10 cellular contexts compared by ENCODE assay signal in the genomic region with DNA sequence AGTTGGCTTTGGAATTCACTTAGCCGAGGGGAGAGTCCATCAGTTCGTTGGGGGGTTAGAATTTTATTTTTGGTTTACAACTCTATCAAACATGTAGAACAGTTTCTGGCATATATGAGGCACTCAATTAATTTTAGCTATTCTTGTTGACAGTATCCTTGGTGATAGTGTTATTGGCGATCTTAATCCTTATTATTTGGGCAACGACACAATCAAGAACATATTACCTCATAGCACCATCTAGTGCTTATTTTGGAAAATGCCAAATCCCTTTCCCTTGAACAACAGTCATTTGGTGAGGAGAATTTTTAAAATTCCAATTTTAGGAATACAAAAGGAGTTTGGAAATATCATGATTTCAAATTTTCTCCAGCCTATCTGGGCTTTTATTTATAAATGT. TPM values are rescaled to one million over a fixed set of nuclear protein-coding genes. Genes with fewer than 3 reads are reported as not detected.
DNase-seq lines count a peak whose midpoint lies in the region; ATAC-seq and TF ChIP-seq lines count a peak whose summit lies in the region.
"Had no signal": no experiment of that assay in that cellular context is flagged by ENCODE, and none has a peak within 500 bp of the region (broad histone marks: within the 10 kb centered on the region; RNA-seq: fewer than 3 reads in every experiment).

No MANE protein-coding gene starts in this region.

- no peak overlapping the region for H3K9ac ChIP-seq in MM.1S (ENCODE audit: low read length)

- H3K4me3 ChIP-seq in MM.1S (ENCODE audit: low read length) (no peak overlapping the region), dorsolateral prefrontal cortex (no peak overlapping the region)

- no peaks in the 10 kb centered on the region for H3K27me3 Mint-ChIP-seq in progenitor cell of endocrine pancreas

- no peaks in the 10 kb centered on the region for H4K20me1 ChIP-seq in MM.1S (ENCODE audit: insufficient read depth, low read length)

- no peak overlapping the region for H3K4me2 ChIP-seq in MM.1S (ENCODE audit: low read depth, low read length)

- H3K4me3 Mint-ChIP-seq in progenitor cell of endocrine pancreas (ENCODE audit: low read depth): no peak overlapping the region

- ATAC-seq in GM18909 (IDR thresholded peaks at IDR 0.05; ENCODE audit: poor library complexity, unreplicated experiment): no peak
- no peak for ATAC-seq in GM21786 (IDR thresholded peaks at IDR 0.05; ENCODE audit: unreplicated experiment)

- H3K27ac Mint-ChIP-seq in progenitor cell of endocrine pancreas: no peak overlapping the region

- H3K9me3 Mint-ChIP-seq in progenitor cell of endocrine pancreas (ENCODE audit: low read depth): peaks cover 18% of the 10 kb centered on the region

- H3K9me2 ChIP-seq in MM.1S (replicated peaks; ENCODE audit: insufficient read depth, low read length): no peaks in the 10 kb centered on the region

- peaks cover 2% of the 10 kb centered on the region for H3K4me1 Mint-ChIP-seq in progenitor cell of endocrine pancreas (ENCODE audit: low read depth)

- no peaks in the 10 kb centered on the region for H3K27me3 ChIP-seq in MM.1S (replicated peaks; ENCODE audit: insufficient read depth, low read length)
- peaks cover 0 to 79% (median 16%) of the 10 kb centered on the region in 45 donors for H3K27me3 ChIP-seq in dorsolateral prefrontal cortex

- no peak overlapping the region for H2AFZ ChIP-seq in MM.1S (ENCODE audit: low read length)

- no peaks in the 10 kb centered on the region for H3K79me2 ChIP-seq in MM.1S (ENCODE audit: low read length)

- H3K36me3 ChIP-seq in MM.1S (replicated peaks; ENCODE audit: insufficient read depth, low read length): no peaks in the 10 kb centered on the region

- H3K27ac ChIP-seq in MM.1S (ENCODE audit: low read length) (no peak overlapping the region), dorsolateral prefrontal cortex (no peak overlapping the region)

- no peaks in the 10 kb centered on the region for H3K36me3 Mint-ChIP-seq in progenitor cell of endocrine pancreas (ENCODE audit: insufficient read depth)

- intact Hi-C loops in dorsolateral prefrontal cortex (cut with DNase I): loop anchor here in 1 of 2 donors (10.0 kb wide), 1 partner anchor 73 kb away; no protein-coding TSS in a partner anchor

- TF ChIP-seq CTCF in MM.1S (IDR thresholded peaks at IDR 0.05; ENCODE audit: low read length) (peak; percentile 50), dorsolateral prefrontal cortex (IDR thresholded peaks at IDR 0.05 in 54 of 56, conservative IDR thresholded peaks at IDR 0.05 in 2 of 56; ENCODE audit: low read depth in 1 of 56, partially characterized antibody in 56 of 56) (peak in 53 of 56 donors; percentile 29 to 75 (median 50)), progenitor cell of endocrine pancreas (IDR thresholded peaks at IDR 0.05; ENCODE audit: unreplicated experiment) (peak; percentile 38), GM20000 (IDR thresholded peaks at IDR 0.05; ENCODE audit: extremely low read depth, missing control alignments) (no peak)

- H3K9me3 ChIP-seq in MM.1S (replicated peaks; ENCODE audit: insufficient read depth, low read length): no peaks in the 10 kb centered on the region

- no peaks in the 10 kb centered on the region for H3F3A ChIP-seq in MM.1S (ENCODE audit: insufficient read depth, low read length)

- no peaks in the 10 kb centered on the region for H3K4me1 ChIP-seq in MM.1S (ENCODE audit: low read length)

- DNase-seq in DMS153 treated with DMSO at 0.1 percent for 48 hours (lab: John Stamatoyannopoulos, UW; ENCODE audit: unreplicated experiment) (peak; percentile 3), DMS153 (lab: John Stamatoyannopoulos, UW) (no peak), MM.1S (no peak), dorsolateral prefrontal cortex (no peak), progenitor cell of endocrine pancreas (ENCODE audit: low spot score, unreplicated experiment) (no peak), GM20000 (ENCODE audit: low spot score) (no peak)
- DNase-seq: hypothalamus, NCI-H187 had no signal

RNA-seq across cellular contexts. Expression of a gene that starts 17.9 kb away (rescaled TPM):
- total RNA-seq in dorsolateral prefrontal cortex (100 to 1,000 TPM in 84 of 120 experiments, 10 to 100 TPM in 36; 40.9 to 169 (median 110) TPM), progenitor cell of endocrine pancreas (144 and 147 TPM in 2 replicates)
